8 cellular contexts compared by ENCODE assay signal in genomic region chr1:207320105-207320504, GRCh38. TPM values are rescaled to one million over a fixed set of nuclear protein-coding genes. Genes with fewer than 3 reads are reported as not detected.
A peak's percentile ranks its signal among the peaks of the same experiment; 100 is the strongest.
DNase-seq lines count a peak whose midpoint lies in the region; ATAC-seq and TF ChIP-seq lines count a peak whose summit lies in the region.
"Not testable (repeated sequence)": the region's sequence is repeated elsewhere in the genome, so short reads cannot be mapped to it uniquely, and the experiment has no call there.

No MANE protein-coding gene starts in this region.

- not testable (repeated sequence) for ATAC-seq in CD4-positive, alpha-beta T cell (ENCODE audit: poor library complexity); activated CD8-positive, alpha-beta memory T cell treated with anti-CD3 and anti-CD28 coated beads, Interleukin-2, amount 10 ng/mL, durations not matched to agents 7 days and 5 days; activated naive CD8-positive, alpha-beta T cell treated with anti-CD3 and anti-CD28 coated beads, Interleukin-2, amount 10 ng/mL, durations not matched to agents 7 days and 5 days (ENCODE audit: low read depth); memory B cell (ENCODE audit: low read depth)

- not testable (repeated sequence) for H3K4me3 ChIP-seq in tibial nerve

- not testable (repeated sequence) for TF ChIP-seq EP300 in tibial nerve (IDR thresholded peaks at IDR 0.05)

- peaks cover 0 to 12% (median 0%) of the 10 kb centered on the region in 3 donors for H3K36me3 ChIP-seq in tibial nerve

- H3K27ac ChIP-seq in CD4-positive, alpha-beta T cell (ENCODE audit: low read depth, low read length): peak overlapping the region; percentile 18
- H3K27ac ChIP-seq in tibial nerve: peak overlapping the region; percentile 85 to 99 (median 94)

- H3K36me3 Mint-ChIP-seq in CD4-positive, alpha-beta T cell (ENCODE audit: low read depth): peaks cover 40% of the 10 kb centered on the region
- peaks cover 23% of the 10 kb centered on the region for H3K36me3 Mint-ChIP-seq in T-helper 1 cell treated with Interleukin-12 subunit alpha and Interleukin-12 subunit beta and Interleukin-4 antibody, amounts not matched to agents 30 μg/mL and 1 μg/mL, for 36 hours (ENCODE audit: low read depth)
- H3K36me3 Mint-ChIP-seq in activated CD8-positive, alpha-beta memory T cell treated with anti-CD3 and anti-CD28 coated beads, Interleukin-2, amount 10 ng/mL, durations not matched to agents 7 days and 5 days: peaks cover 23% of the 10 kb centered on the region
- H3K36me3 Mint-ChIP-seq in activated naive CD8-positive, alpha-beta T cell treated with anti-CD3 and anti-CD28 coated beads, Interleukin-2, amount 10 ng/mL, durations not matched to agents 7 days and 5 days: peaks cover 27% of the 10 kb centered on the region
- not testable (repeated sequence) for H3K36me3 Mint-ChIP-seq in endothelial cell (ENCODE audit: low read depth, unreplicated experiment); memory B cell; progenitor cell of endocrine pancreas (ENCODE audit: insufficient read depth)

- peaks cover 0 to 32% (median 13%) of the 10 kb centered on the region in 4 donors for H3K4me1 ChIP-seq in tibial nerve

- not testable (repeated sequence) for H3K9me3 ChIP-seq in CD4-positive, alpha-beta T cell (ENCODE audit: control insufficient read depth, low read length); tibial nerve

- H3K4me1 Mint-ChIP-seq in CD4-positive, alpha-beta T cell (ENCODE audit: low read depth): peaks cover 43% of the 10 kb centered on the region
- peaks cover 25% of the 10 kb centered on the region for H3K4me1 Mint-ChIP-seq in T-helper 1 cell treated with Interleukin-12 subunit alpha and Interleukin-12 subunit beta and Interleukin-4 antibody, amounts not matched to agents 30 μg/mL and 1 μg/mL, for 36 hours (ENCODE audit: low read depth)
- H3K4me1 Mint-ChIP-seq in activated CD8-positive, alpha-beta memory T cell treated with anti-CD3 and anti-CD28 coated beads, Interleukin-2, amount 10 ng/mL, durations not matched to agents 7 days and 5 days: peaks cover 28% of the 10 kb centered on the region
- H3K4me1 Mint-ChIP-seq in activated naive CD8-positive, alpha-beta T cell treated with anti-CD3 and anti-CD28 coated beads, Interleukin-2, amount 10 ng/mL, durations not matched to agents 7 days and 5 days: peaks cover 23% of the 10 kb centered on the region
- H3K4me1 Mint-ChIP-seq in endothelial cell (ENCODE audit: unreplicated experiment) (peaks cover 10% of the 10 kb centered on the region), memory B cell (peaks cover 34% of the 10 kb centered on the region), progenitor cell of endocrine pancreas (ENCODE audit: low read depth) (peaks cover 31% of the 10 kb centered on the region)

- 35 to 38% methylated on average over 1 of the region's 1 CpG for WGBS in tibial nerve, 2 donors

- TF ChIP-seq POLR2A in tibial nerve (IDR thresholded peaks at IDR 0.05): not testable (repeated sequence)

- H3K9me3 Mint-ChIP-seq in CD4-positive, alpha-beta T cell; T-helper 1 cell treated with Interleukin-12 subunit alpha and Interleukin-12 subunit beta and Interleukin-4 antibody, amounts not matched to agents 30 μg/mL and 1 μg/mL, for 36 hours; activated CD8-positive, alpha-beta memory T cell treated with anti-CD3 and anti-CD28 coated beads, Interleukin-2, amount 10 ng/mL, durations not matched to agents 7 days and 5 days (ENCODE audit: low read depth); activated naive CD8-positive, alpha-beta T cell treated with anti-CD3 and anti-CD28 coated beads, Interleukin-2, amount 10 ng/mL, durations not matched to agents 7 days and 5 days; endothelial cell (ENCODE audit: unreplicated experiment); memory B cell; progenitor cell of endocrine pancreas (ENCODE audit: low read depth): not testable (repeated sequence)

- peak overlapping the region; percentile 81 for H3K4me3 Mint-ChIP-seq in CD4-positive, alpha-beta T cell
- peak overlapping the region; percentile 55 for H3K4me3 Mint-ChIP-seq in T-helper 1 cell treated with Interleukin-12 subunit alpha and Interleukin-12 subunit beta and Interleukin-4 antibody, amounts not matched to agents 30 μg/mL and 1 μg/mL, for 36 hours
- peak overlapping the region; percentile 65 for H3K4me3 Mint-ChIP-seq in activated CD8-positive, alpha-beta memory T cell treated with anti-CD3 and anti-CD28 coated beads, Interleukin-2, amount 10 ng/mL, durations not matched to agents 7 days and 5 days
- H3K4me3 Mint-ChIP-seq in activated naive CD8-positive, alpha-beta T cell treated with anti-CD3 and anti-CD28 coated beads, Interleukin-2, amount 10 ng/mL, durations not matched to agents 7 days and 5 days: peak overlapping the region; percentile 70
- H3K4me3 Mint-ChIP-seq in endothelial cell (ENCODE audit: unreplicated experiment) (peak overlapping the region; percentile 77), memory B cell (peak overlapping the region; percentile 2), progenitor cell of endocrine pancreas (ENCODE audit: low read depth) (peak overlapping the region; percentile 53)

- intact Hi-C loops in CD4-positive, alpha-beta T cell (cut with DNase I, micrococcal nuclease): loop anchor here (2.0 to 10.0 kb wide), 6 partner anchors 17 to 435 kb away; partner anchors contain the start of genes PFKFB2 (in 2 of the 2), YOD1 (in 2 of the 2), C4BPB (in 1 of the 2) and CD46 (in 1 of the 2)

- TF ChIP-seq CTCF in CD4-positive, alpha-beta T cell (IDR thresholded peaks at IDR 0.05); endothelial cell (IDR thresholded peaks at IDR 0.05; ENCODE audit: unreplicated experiment); progenitor cell of endocrine pancreas (IDR thresholded peaks at IDR 0.05; ENCODE audit: unreplicated experiment); tibial nerve (IDR thresholded peaks at IDR 0.05): not testable (repeated sequence)

- DNase-seq in CD4-positive, alpha-beta T cell; activated CD8-positive, alpha-beta memory T cell treated with anti-CD3 and anti-CD28 coated beads, Interleukin-2, amount 10 ng/mL, durations not matched to agents 7 days and 5 days; activated naive CD8-positive, alpha-beta T cell treated with anti-CD3 and anti-CD28 coated beads, Interleukin-2, amount 10 ng/mL, durations not matched to agents 7 days and 5 days; endothelial cell (ENCODE audit: low spot score); memory B cell (ENCODE audit: low spot score in 2 of 2); progenitor cell of endocrine pancreas (ENCODE audit: low spot score, unreplicated experiment); tibial nerve (ENCODE audit: low spot score in 2 of 2): not testable (repeated sequence)

- H3K27me3 ChIP-seq in CD4-positive, alpha-beta T cell (ENCODE audit: control insufficient read depth, insufficient read depth, low read length); tibial nerve: not testable (repeated sequence)

- H3K27ac Mint-ChIP-seq in CD4-positive, alpha-beta T cell: peak overlapping the region; percentile 97
- H3K27ac Mint-ChIP-seq in T-helper 1 cell treated with Interleukin-12 subunit alpha and Interleukin-12 subunit beta and Interleukin-4 antibody, amounts not matched to agents 30 μg/mL and 1 μg/mL, for 36 hours: peak overlapping the region; percentile 78
- peak overlapping the region; percentile 78 for H3K27ac Mint-ChIP-seq in activated CD8-positive, alpha-beta memory T cell treated with anti-CD3 and anti-CD28 coated beads, Interleukin-2, amount 10 ng/mL, durations not matched to agents 7 days and 5 days
- H3K27ac Mint-ChIP-seq in activated naive CD8-positive, alpha-beta T cell treated with anti-CD3 and anti-CD28 coated beads, Interleukin-2, amount 10 ng/mL, durations not matched to agents 7 days and 5 days: peak overlapping the region; percentile 85
- not testable (repeated sequence) for H3K27ac Mint-ChIP-seq in endothelial cell (ENCODE audit: unreplicated experiment)
- H3K27ac Mint-ChIP-seq in memory B cell (peak overlapping the region; percentile 97), progenitor cell of endocrine pancreas (peak overlapping the region; percentile 85)

- POLR2A ChIA-PET in CD4-positive, alpha-beta T cell (lab: Charles Lee): interaction anchor here (0.8 to 3.2 kb wide), 5 partner anchors 9 to 37 kb away, joined by 3 to 65 read pairs (median 5); no protein-coding TSS in a partner anchor
- POLR2A ChIA-PET in activated naive CD8-positive, alpha-beta T cell treated with anti-CD3 and anti-CD28 coated beads, Interleukin-2, amount 10 ng/mL, durations not matched to agents 7 days and 5 days (lab: Charles Lee): interaction anchor here (0.7 to 2.9 kb wide), 3 partner anchors 16 to 398 kb away, joined by 3 to 7 read pairs (median 6); partner anchors contain the start of gene FCMR

- CTCF ChIA-PET in CD4-positive, alpha-beta T cell (lab: Charles Lee): interaction anchor here (3.0 kb wide), 1 partner anchor 16 kb away, joined by 16 read pairs; no protein-coding TSS in a partner anchor
- CTCF ChIA-PET in activated CD8-positive, alpha-beta memory T cell treated with anti-CD3 and anti-CD28 coated beads, Interleukin-2, amount 10 ng/mL, durations not matched to agents 7 days and 5 days (lab: Charles Lee): interaction anchor here (1.0 to 4.7 kb wide), 4 partner anchors 15 to 231 kb away, joined by 3 to 32 read pairs (median 16); no protein-coding TSS in a partner anchor

- H3K27me3 Mint-ChIP-seq in CD4-positive, alpha-beta T cell; T-helper 1 cell treated with Interleukin-12 subunit alpha and Interleukin-12 subunit beta and Interleukin-4 antibody, amounts not matched to agents 30 μg/mL and 1 μg/mL, for 36 hours (ENCODE audit: low read depth); activated CD8-positive, alpha-beta memory T cell treated with anti-CD3 and anti-CD28 coated beads, Interleukin-2, amount 10 ng/mL, durations not matched to agents 7 days and 5 days; activated naive CD8-positive, alpha-beta T cell treated with anti-CD3 and anti-CD28 coated beads, Interleukin-2, amount 10 ng/mL, durations not matched to agents 7 days and 5 days; endothelial cell (ENCODE audit: unreplicated experiment); memory B cell; progenitor cell of endocrine pancreas: not testable (repeated sequence)

RNA-seq across cellular contexts. Expression of gene CD55, which starts 1.4 kb away (rescaled TPM):
- total RNA-seq in CD4-positive, alpha-beta T cell: 100 to 1,000 TPM; 218 to 229 TPM
- total RNA-seq in activated CD8-positive, alpha-beta memory T cell treated with anti-CD3 and anti-CD28 coated beads, Interleukin-2, amount 10 ng/mL, durations not matched to agents 7 days and 5 days: 10 to 100 TPM; 64.9 to 96.9 TPM
- 10 to 100 TPM; 69.3 to 80.6 TPM for total RNA-seq in activated naive CD8-positive, alpha-beta T cell treated with anti-CD3 and anti-CD28 coated beads, Interleukin-2, amount 10 ng/mL, durations not matched to agents 7 days and 5 days
- total RNA-seq in endothelial cell (ENCODE audit: unreplicated experiment) (16.0 TPM), progenitor cell of endocrine pancreas (7.4 and 10.5 TPM in 2 replicates), tibial nerve (10 to 100 TPM; 60.8 to 94.2 (median 89.6) TPM)

Comparison
In these comparisons a context has a peak if more than half of its experiments do, and no peak if none do; other contexts are left out.
1. H3K4me3 Mint-ChIP-seq: peak in every context shown above with its lines; median percentile 81 in CD4-positive, alpha-beta T cell; 77 in endothelial cell; 70 in activated naive CD8-positive, alpha-beta T cell treated with anti-CD3 and anti-CD28 coated beads, Interleukin-2, amount 10 ng/mL, durations not matched to agents 7 days and 5 days; 65 in activated CD8-positive, alpha-beta memory T cell treated with anti-CD3 and anti-CD28 coated beads, Interleukin-2, amount 10 ng/mL, durations not matched to agents 7 days and 5 days; 55 in T-helper 1 cell treated with Interleukin-12 subunit alpha and Interleukin-12 subunit beta and Interleukin-4 antibody, amounts not matched to agents 30 μg/mL and 1 μg/mL, for 36 hours; 53 in progenitor cell of endocrine pancreas; 2 in memory B cell.